In the genomic region with DNA sequence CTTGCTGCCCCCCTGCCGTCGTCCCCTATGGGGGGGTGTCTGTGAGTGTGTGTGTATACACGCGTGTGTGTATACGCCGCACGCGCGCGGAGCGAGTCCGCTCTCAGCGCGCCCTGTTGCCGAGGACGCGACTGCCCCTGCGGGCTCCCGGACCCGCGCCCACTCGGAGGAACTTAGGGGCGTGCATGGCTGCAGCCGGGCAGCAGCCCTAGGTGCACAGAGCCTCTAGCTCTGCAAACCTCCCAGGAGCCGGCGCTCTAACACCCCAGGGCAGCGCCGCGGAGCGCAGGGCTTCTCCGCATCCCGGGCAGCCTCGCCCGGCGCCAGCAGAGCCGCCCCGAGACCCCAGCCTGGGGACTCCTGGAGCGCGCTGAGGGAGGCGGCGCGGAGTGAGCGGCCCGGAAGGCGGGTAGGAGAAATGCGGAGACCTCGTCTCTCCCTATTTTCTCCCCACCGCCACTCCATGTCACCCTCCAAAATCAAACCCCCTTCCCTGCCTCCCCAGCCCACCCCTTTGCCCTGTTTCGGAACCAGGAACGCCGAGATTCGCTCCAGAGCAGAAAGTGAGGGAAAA, we compare ENCODE assay signal across 9 cellular contexts. TPM values are rescaled to one million over a fixed set of nuclear protein-coding genes. Genes with fewer than 3 reads are reported as not detected.
A peak's percentile ranks its signal among the peaks of the same experiment; 100 is the strongest.
DNase-seq lines count a peak whose midpoint lies in the region; ATAC-seq, FAIRE-seq and TF ChIP-seq lines count a peak whose summit lies in the region.
"Had no signal": no experiment of that assay in that cellular context is flagged by ENCODE, and none has a peak within 500 bp of the region (broad histone marks: within the 10 kb centered on the region; RNA-seq: fewer than 3 reads in every experiment).

No MANE protein-coding gene starts in this region.

- FAIRE-seq in urothelium cell line (lab: Jason Lieb, UNC) = no peak
- FAIRE-seq: TTC549 had no signal

- H3K4me3 Mint-ChIP-seq in CD4-positive, alpha-beta T cell = peak overlapping the region; percentile 98
- H3K4me3 Mint-ChIP-seq in activated CD8-positive, alpha-beta T cell treated with anti-CD3 and anti-CD28 coated beads for 36 hours = peak overlapping the region; percentile 92

- H3K36me3 Mint-ChIP-seq in CD4-positive, alpha-beta T cell (ENCODE audit: low read depth) = peaks cover 57% of the 10 kb centered on the region
- H3K36me3 Mint-ChIP-seq in activated CD8-positive, alpha-beta T cell treated with anti-CD3 and anti-CD28 coated beads for 36 hours (ENCODE audit: low read depth) = peaks cover 36% of the 10 kb centered on the region

- H3K27me3 Mint-ChIP-seq in CD4-positive, alpha-beta T cell = peaks cover 7% of the 10 kb centered on the region
- H3K27me3 Mint-ChIP-seq in activated CD8-positive, alpha-beta T cell treated with anti-CD3 and anti-CD28 coated beads for 36 hours = no peaks in the 10 kb centered on the region

- no peaks in the 10 kb centered on the region for H3K27me3 ChIP-seq in CD4-positive, alpha-beta T cell (ENCODE audit: control insufficient read depth, insufficient read depth, low read length)

- no peak for TF ChIP-seq CTCF in CD4-positive, alpha-beta T cell (IDR thresholded peaks at IDR 0.05)
- peak; percentile 24 for TF ChIP-seq CTCF in LNCaP clone FGC (IDR thresholded peaks at IDR 0.05; ENCODE audit: control insufficient read depth, extremely low read depth, insufficient read depth)
- TF ChIP-seq CTCF in activated CD8-positive, alpha-beta T cell treated with anti-CD3 and anti-CD28 coated beads for 36 hours (IDR thresholded peaks at IDR 0.05) = no peak

- ATAC-seq in CD4-positive, alpha-beta T cell (ENCODE audit: poor library complexity) = no peak
- ATAC-seq in GM19035 (IDR thresholded peaks at IDR 0.05; ENCODE audit: unreplicated experiment) = peak; percentile 28
- peak; percentile 21 for ATAC-seq in activated CD8-positive, alpha-beta T cell treated with anti-CD3 and anti-CD28 coated beads for 36 hours
- ATAC-seq in esophagus mucosa = peak; percentile 48
- no peak for ATAC-seq in GM18870 (IDR thresholded peaks at IDR 0.05; ENCODE audit: unreplicated experiment)

- peak overlapping the region; percentile 95 for H3K27ac Mint-ChIP-seq in CD4-positive, alpha-beta T cell
- H3K27ac Mint-ChIP-seq in activated CD8-positive, alpha-beta T cell treated with anti-CD3 and anti-CD28 coated beads for 36 hours = peak overlapping the region; percentile 91

- POLR2A ChIA-PET in CD4-positive, alpha-beta T cell (lab: Charles Lee) = interaction anchor here (0.6 to 3.0 kb wide), 24 partner anchors 17 to 332 kb away, joined by 3 to 26 read pairs (median 8); a partner anchor contains a TSS
- POLR2A ChIA-PET in activated CD8-positive, alpha-beta T cell treated with anti-CD3 and anti-CD28 coated beads for 36 hours (lab: Charles Lee) = interaction anchor here (0.6 to 9.4 kb wide), 14 partner anchors 21 to 106 kb away, joined by 3 to 71 read pairs (median 4); no protein-coding TSS in a partner anchor

- peaks cover 43% of the 10 kb centered on the region for H3K4me1 Mint-ChIP-seq in CD4-positive, alpha-beta T cell (ENCODE audit: low read depth)
- peaks cover 34% of the 10 kb centered on the region for H3K4me1 Mint-ChIP-seq in activated CD8-positive, alpha-beta T cell treated with anti-CD3 and anti-CD28 coated beads for 36 hours (ENCODE audit: low read depth)

- intact Hi-C loops in CD4-positive, alpha-beta T cell (cut with DNase I, micrococcal nuclease) = loop anchor here (1.0 to 10.0 kb wide), 8 partner anchors 8 to 104 kb away; no protein-coding TSS in a partner anchor
- intact Hi-C loops in activated CD8-positive, alpha-beta T cell treated with anti-CD3 and anti-CD28 coated beads for 36 hours (cut with micrococcal nuclease) = no loop called here

- H3K27ac ChIP-seq in CD4-positive, alpha-beta T cell (ENCODE audit: low read depth, low read length) = peak overlapping the region; percentile 92

- H3K9me3 Mint-ChIP-seq in CD4-positive, alpha-beta T cell = peaks cover 2% of the 10 kb centered on the region
- H3K9me3 Mint-ChIP-seq in activated CD8-positive, alpha-beta T cell treated with anti-CD3 and anti-CD28 coated beads for 36 hours = peaks cover 3% of the 10 kb centered on the region

- peak in 8 of 10 experiments; percentile 21 to 53 (median 40) for DNase-seq in CD4-positive, alpha-beta T cell
- DNase-seq in LNCaP clone FGC (ENCODE audit: low read depth) (no peak), myocyte (ENCODE audit: low read depth) (peak; percentile 45), urothelium cell line (ENCODE audit: low spot score) (peak; percentile 27)
- DNase-seq in activated CD8-positive, alpha-beta T cell treated with anti-CD3 and anti-CD28 coated beads for 36 hours = no peak

- CTCF ChIA-PET in CD4-positive, alpha-beta T cell (lab: Charles Lee) = interaction anchor here (0.6 to 2.7 kb wide), 8 partner anchors 27 to 112 kb away, joined by 3 to 12 read pairs (median 4); no protein-coding TSS in a partner anchor
- CTCF ChIA-PET in activated CD8-positive, alpha-beta T cell treated with anti-CD3 and anti-CD28 coated beads for 36 hours (lab: Charles Lee) = interaction anchor here (1.1 to 2.2 kb wide), 6 partner anchors 20 to 109 kb away, joined by 3 to 10 read pairs (median 5); no protein-coding TSS in a partner anchor

- peak overlapping the region; percentile 67 for H3K4me3 ChIP-seq in LNCaP clone FGC (ENCODE audit: low read depth, low read length)

- no peaks in the 10 kb centered on the region for H3K9me3 ChIP-seq in CD4-positive, alpha-beta T cell (ENCODE audit: control insufficient read depth, low read length)

RNA-seq across cellular contexts. Expression of a gene that starts 0.6 kb away (rescaled TPM):
- 100 to 1,000 TPM; 565 to 583 TPM for total RNA-seq in CD4-positive, alpha-beta T cell
- 10 to 100 TPM; 40.8 to 42.6 TPM for total RNA-seq in activated CD8-positive, alpha-beta T cell treated with anti-CD3 and anti-CD28 coated beads for 36 hours
- total RNA-seq in esophagus mucosa (10.9 TPM), myocyte (1.1 and 2.1 TPM in 2 replicates)
- polyA plus RNA-seq in myocyte (2012) = 0.52 TPM

Comparison
In these comparisons a context has a peak if more than half of its experiments do, and no peak if none do; other contexts are left out.
1. ATAC-seq: peak in GM19035 (single experiment), activated CD8-positive, alpha-beta T cell treated with anti-CD3 and anti-CD28 coated beads for 36 hours (single experiment) and esophagus mucosa (single experiment); none in CD4-positive, alpha-beta T cell (single experiment) and GM18870 (single experiment).
2. DNase-seq: peak in CD4-positive, alpha-beta T cell (8 of 10), myocyte (single experiment) and urothelium cell line (single experiment); none in LNCaP clone FGC (single experiment) and activated CD8-positive, alpha-beta T cell treated with anti-CD3 and anti-CD28 coated beads for 36 hours (single experiment).
3. RNA of a gene that starts 0.6 kb away (total RNA-seq): 565 to 583 TPM in CD4-positive, alpha-beta T cell; 40.8 to 42.6 TPM in activated CD8-positive, alpha-beta T cell treated with anti-CD3 and anti-CD28 coated beads for 36 hours, 10.9 TPM in esophagus mucosa (single experiment) and 1.1 to 2.1 TPM in myocyte; every median in the first group is over 10 times any median in the second.